Comparison of ENCODE assay signal across 28 cellular contexts in genomic region chr16:14366447-14366846, GRCh38.
"Had no signal": no experiment of that assay in that cellular context is flagged by ENCODE, and none has a peak within 500 bp of the region (broad histone marks: within the 10 kb centered on the region; RNA-seq: fewer than 3 reads in every experiment).

No MANE protein-coding gene starts in this region.

- H3K9me3 Mint-ChIP-seq: natural killer cell; nephron; stimulated activated effector memory CD8-positive, alpha-beta T cell treated with anti-CD3 and anti-CD28 coated beads, Interleukin-12 subunit alpha, Interleukin-12 subunit beta, amount 100 ng/mL, for 72 hours; stimulated activated naive CD8-positive, alpha-beta T cell treated with anti-CD3 and anti-CD28 coated beads, Interleukin-15, amount 100 ng/mL, for 72 hours; type B pancreatic cell had no signal

- H3K9me3 ChIP-seq: neutrophil, pancreas, prostate gland, spleen, suprapubic skin, thoracic aorta, thyroid gland, tibial nerve, upper lobe of right lung, uterus had no signal

- DNase-seq: naive thymus-derived CD4-positive, alpha-beta T cell; natural killer cell; nucleus accumbens; pancreas; spleen; stimulated activated CD4-positive, alpha-beta T cell treated with anti-CD3 and anti-CD28 coated beads, Interleukin-12 subunit alpha, Interleukin-12 subunit beta, amount 100 ng/mL, for 4 hours; stimulated activated CD4-positive, alpha-beta T cell treated with anti-CD3 and anti-CD28 coated beads, Interleukin-1b, Interleukin-23, amount 100 ng/mL, for 48 hours; stimulated activated CD4-positive, alpha-beta T cell treated with anti-CD3 and anti-CD28 coated beads, Interleukin-4, amount 100 ng/mL, for 1 hour; stimulated activated CD4-positive, alpha-beta T cell treated with anti-CD3 and anti-CD28 coated beads, Interleukin-4, amount 100 ng/mL, for 4 hours; stimulated activated naive CD4-positive, alpha-beta T cell; stimulated activated naive CD8-positive, alpha-beta T cell treated with anti-CD3 and anti-CD28 coated beads, Interleukin-15, amount 100 ng/mL, for 72 hours; stimulated activated naive CD8-positive, alpha-beta T cell treated with anti-CD3 and anti-CD28 coated beads, Interleukin-15, Interleukin-2, amounts not matched to agents 100 U/mL and 50 U/mL, for 24 hours; substantia nigra; thyroid gland; upper lobe of right lung; uterus had no signal

- H3K27ac Mint-ChIP-seq: naive thymus-derived CD4-positive, alpha-beta T cell; natural killer cell; nephron; stimulated activated effector memory CD8-positive, alpha-beta T cell treated with anti-CD3 and anti-CD28 coated beads, Interleukin-12 subunit alpha, Interleukin-12 subunit beta, amount 100 ng/mL, for 72 hours; stimulated activated naive CD8-positive, alpha-beta T cell treated with anti-CD3 and anti-CD28 coated beads, Interleukin-15, amount 100 ng/mL, for 72 hours; type B pancreatic cell had no signal

- H3K36me3 ChIP-seq: neutrophil, pancreas, prostate gland, spleen, suprapubic skin, thoracic aorta, thyroid gland, tibial nerve, upper lobe of right lung, uterus had no signal

- H3K4me3 Mint-ChIP-seq: naive thymus-derived CD4-positive, alpha-beta T cell; natural killer cell; nephron; stimulated activated effector memory CD8-positive, alpha-beta T cell treated with anti-CD3 and anti-CD28 coated beads, Interleukin-12 subunit alpha, Interleukin-12 subunit beta, amount 100 ng/mL, for 72 hours; stimulated activated naive CD8-positive, alpha-beta T cell treated with anti-CD3 and anti-CD28 coated beads, Interleukin-15, amount 100 ng/mL, for 72 hours; type B pancreatic cell had no signal

- H3K27ac ChIP-seq: neutrophil, pancreas, prostate gland, skin epidermis, spleen, suprapubic skin, thoracic aorta, thyroid gland, tibial nerve, upper lobe of right lung, uterus had no signal

- H3K27me3 ChIP-seq: neutrophil, pancreas, suprapubic skin, thyroid gland, tibial nerve, upper lobe of right lung, uterus had no signal

- H3K4me1 Mint-ChIP-seq: natural killer cell; stimulated activated effector memory CD8-positive, alpha-beta T cell treated with anti-CD3 and anti-CD28 coated beads, Interleukin-12 subunit alpha, Interleukin-12 subunit beta, amount 100 ng/mL, for 72 hours; stimulated activated naive CD8-positive, alpha-beta T cell treated with anti-CD3 and anti-CD28 coated beads, Interleukin-15, amount 100 ng/mL, for 72 hours had no signal

- H3K27me3 Mint-ChIP-seq: type B pancreatic cell had no signal

- H3K4me1 ChIP-seq: pancreas, prostate gland, spleen, uterus had no signal

- ATAC-seq: naive thymus-derived CD4-positive, alpha-beta T cell; natural killer cell; pancreas; right cardiac atrium; sciatic nerve; stimulated activated effector memory CD8-positive, alpha-beta T cell treated with anti-CD3 and anti-CD28 coated beads, Interleukin-12 subunit alpha, Interleukin-12 subunit beta, amount 100 ng/mL, for 72 hours; stimulated activated naive CD8-positive, alpha-beta T cell treated with anti-CD3 and anti-CD28 coated beads, Interleukin-15, amount 100 ng/mL, for 72 hours; stimulated activated naive CD8-positive, alpha-beta T cell treated with anti-CD3 and anti-CD28 coated beads, Interleukin-15, Interleukin-2, amounts not matched to agents 100 U/mL and 50 U/mL, for 24 hours; upper lobe of right lung had no signal

- H3K4me3 ChIP-seq: pancreas, prostate gland, skin epidermis, smooth muscle cell, spleen, suprapubic skin, thoracic aorta, thyroid gland, tibial nerve, upper lobe of right lung, uterus had no signal

- H3K4me2 ChIP-seq: smooth muscle cell had no signal

- FAIRE-seq: pancreas had no signal
